24 cellular contexts compared by ENCODE assay signal in genomic region chr1:29758764-29759499, GRCh38.
A peak's percentile ranks its signal among the peaks of the same experiment; 100 is the strongest.
DNase-seq lines count a peak whose midpoint lies in the region; ATAC-seq and TF ChIP-seq lines count a peak whose summit lies in the region.
"Had no signal": no experiment of that assay in that cellular context is flagged by ENCODE, and none has a peak within 500 bp of the region (broad histone marks: within the 10 kb centered on the region; RNA-seq: fewer than 3 reads in every experiment).

No MANE protein-coding gene starts in this region.

- H2AFZ ChIP-seq in hepatocyte: no peak overlapping the region
- H2AFZ ChIP-seq: neural progenitor cell, PC-9 had no signal

- in situ Hi-C loops in HAP-1 (cut with MboI; ENCODE audit: low sequenced_read_pairs): no loop called here

- peaks cover 19% of the 10 kb centered on the region for H3K4me1 ChIP-seq in hepatocyte (ENCODE audit: insufficient read depth)
- H3K4me1 ChIP-seq in HAP-1: no peaks in the 10 kb centered on the region
- H3K4me1 ChIP-seq: neural progenitor cell, sigmoid colon had no signal

- H3K4me3 ChIP-seq in hepatocyte (no peak overlapping the region), HAP-1 (no peak overlapping the region)
- H3K4me3 ChIP-seq: neural progenitor cell, PC-9, sigmoid colon had no signal

- peaks cover 2% of the 10 kb centered on the region for H3K27me3 Mint-ChIP-seq in osteocyte (ENCODE audit: unreplicated experiment)

- no peaks in the 10 kb centered on the region for H3K79me2 ChIP-seq in hepatocyte

- no peaks in the 10 kb centered on the region for H3K27me3 ChIP-seq in hepatocyte
- H3K27me3 ChIP-seq in HAP-1 (ENCODE audit: low read depth): no peaks in the 10 kb centered on the region
- H3K27me3 ChIP-seq: neural progenitor cell had no signal

- no peaks in the 10 kb centered on the region for H3K36me3 ChIP-seq in hepatocyte (replicated peaks; ENCODE audit: insufficient read depth, low read depth)
- no peaks in the 10 kb centered on the region for H3K36me3 ChIP-seq in HAP-1 (replicated peaks)
- H3K36me3 ChIP-seq: neural progenitor cell, sigmoid colon had no signal

- H3K9me2 ChIP-seq in hepatocyte (replicated peaks; ENCODE audit: insufficient read depth): no peaks in the 10 kb centered on the region

- H3K4me3 Mint-ChIP-seq in osteocyte (ENCODE audit: unreplicated experiment): no peak overlapping the region
- H3K4me3 Mint-ChIP-seq: activated CD4-positive, alpha-beta T cell treated with anti-CD3 and anti-CD28 coated beads for 36 hours; activated naive CD8-positive, alpha-beta T cell treated with anti-CD3 and anti-CD28 coated beads, Interleukin-2, amount 50 U/mL, for 24 hours; activated T-cell treated with anti-CD3 and anti-CD28 coated beads, Interleukin-2, amount 50 U/mL, for 24 hours; CD14-positive monocyte; dendritic cell treated with granulocyte-macrophage colony-stimulating factor and Interleukin-4, amounts not matched to agents 40 ng/mL and 50 ng/mL, for 4 days; IgD-negative memory B cell; neural progenitor cell; stimulated activated naive B cell treated with anti-CD40 and anti-IgM and Interleukin-4, amounts not matched to agents 10 μg/mL and 1 μg/mL and 100 μg/mL, for 72 hours had no signal

- H3K27ac Mint-ChIP-seq in osteocyte (ENCODE audit: unreplicated experiment): no peak overlapping the region
- H3K27ac Mint-ChIP-seq: activated CD4-positive, alpha-beta T cell treated with anti-CD3 and anti-CD28 coated beads for 36 hours; activated naive CD8-positive, alpha-beta T cell treated with anti-CD3 and anti-CD28 coated beads, Interleukin-2, amount 50 U/mL, for 24 hours; activated T-cell treated with anti-CD3 and anti-CD28 coated beads, Interleukin-2, amount 50 U/mL, for 24 hours; CD14-positive monocyte; dendritic cell treated with granulocyte-macrophage colony-stimulating factor and Interleukin-4, amounts not matched to agents 40 ng/mL and 50 ng/mL, for 4 days; neural progenitor cell; progenitor cell of endocrine pancreas; stimulated activated naive B cell treated with anti-CD40 and anti-IgM and Interleukin-4, amounts not matched to agents 10 μg/mL and 1 μg/mL and 100 μg/mL, for 72 hours had no signal

- no peaks in the 10 kb centered on the region for H3K4me1 Mint-ChIP-seq in osteocyte (ENCODE audit: unreplicated experiment)
- H3K4me1 Mint-ChIP-seq: activated CD4-positive, alpha-beta T cell treated with anti-CD3 and anti-CD28 coated beads for 36 hours; activated naive CD8-positive, alpha-beta T cell treated with anti-CD3 and anti-CD28 coated beads, Interleukin-2, amount 50 U/mL, for 24 hours; CD14-positive monocyte; IgD-negative memory B cell; neural progenitor cell; stimulated activated naive B cell treated with anti-CD40 and anti-IgM and Interleukin-4, amounts not matched to agents 10 μg/mL and 1 μg/mL and 100 μg/mL, for 72 hours had no signal

- TF ChIP-seq CTCF in hepatocyte (IDR thresholded peaks at IDR 0.05; ENCODE audit: poor library complexity): no peak
- no peak for TF ChIP-seq CTCF in osteocyte (IDR thresholded peaks at IDR 0.05)

- no peak overlapping the region for H3K27ac ChIP-seq in hepatocyte
- H3K27ac ChIP-seq: neural progenitor cell, PC-9, sigmoid colon had no signal

- no peaks in the 10 kb centered on the region for H4K20me1 ChIP-seq in hepatocyte (ENCODE audit: insufficient read depth, poor library complexity, severe bottlenecking)

- no peaks in the 10 kb centered on the region for H3K36me3 Mint-ChIP-seq in osteocyte (ENCODE audit: unreplicated experiment)
- H3K36me3 Mint-ChIP-seq: CD14-positive monocyte; IgD-negative memory B cell; neural progenitor cell; stimulated activated naive B cell treated with anti-CD40 and anti-IgM and Interleukin-4, amounts not matched to agents 10 μg/mL and 1 μg/mL and 100 μg/mL, for 72 hours had no signal

- no peak overlapping the region for H3K4me2 ChIP-seq in hepatocyte
- H3K4me2 ChIP-seq: neural progenitor cell, PC-9 had no signal

- peaks cover 9% of the 10 kb centered on the region for H3K9me3 Mint-ChIP-seq in osteocyte (ENCODE audit: unreplicated experiment)
- H3K9me3 Mint-ChIP-seq: activated naive CD8-positive, alpha-beta T cell treated with anti-CD3 and anti-CD28 coated beads, Interleukin-2, amount 50 U/mL, for 24 hours; activated T-cell treated with anti-CD3 and anti-CD28 coated beads, Interleukin-2, amount 50 U/mL, for 24 hours; dendritic cell treated with granulocyte-macrophage colony-stimulating factor and Interleukin-4, amounts not matched to agents 40 ng/mL and 50 ng/mL, for 4 days; neural progenitor cell had no signal

- 51% methylated on average over 5 of the region's 5 CpGs for WGBS in hepatocyte (ENCODE audit: low lambda C conversion rate, missing lambda C conversion rate)

- no peak for ATAC-seq in GM18907 (IDR thresholded peaks at IDR 0.05; ENCODE audit: unreplicated experiment)
- ATAC-seq: activated CD4-positive, alpha-beta T cell treated with anti-CD3 and anti-CD28 coated beads for 36 hours; activated naive CD8-positive, alpha-beta T cell treated with anti-CD3 and anti-CD28 coated beads, Interleukin-2, amount 50 U/mL, for 24 hours; stimulated activated naive B cell treated with anti-CD40 and anti-IgM and Interleukin-4, amounts not matched to agents 10 μg/mL and 1 μg/mL and 100 μg/mL, for 72 hours had no signal

- H3K9me3 ChIP-seq in hepatocyte (ENCODE audit: low read depth): no peaks in the 10 kb centered on the region
- no peaks in the 10 kb centered on the region for H3K9me3 ChIP-seq in HAP-1

- peak; percentile 11 for DNase-seq in HK-2 (ENCODE audit: unreplicated experiment)
- peak; percentile 3 for DNase-seq in NCI-H82 treated with DMSO at 0.1 percent for 48 hours (lab: John Stamatoyannopoulos, UW; ENCODE audit: unreplicated experiment)
- peak; percentile 21 for DNase-seq in hepatocyte (ENCODE audit: low spot score)
- peak; percentile 44 for DNase-seq in osteocyte (ENCODE audit: extremely low spot score, unreplicated experiment)
- no peak for DNase-seq in SW 1271 (lab: John Stamatoyannopoulos, UW)
- DNase-seq in HAP-1 (ENCODE audit: low spot score in 2 of 2): no peak
- DNase-seq: activated CD4-positive, alpha-beta T cell treated with anti-CD3 and anti-CD28 coated beads for 36 hours; activated gamma-delta T cell; activated naive CD8-positive, alpha-beta T cell treated with anti-CD3 and anti-CD28 coated beads, Interleukin-2, amount 50 U/mL, for 24 hours; activated T-cell treated with anti-CD3 and anti-CD28 coated beads, Interleukin-2, amount 50 U/mL, for 24 hours; central memory CD4-positive, alpha-beta T cell; NCI-H1092 treated with DMSO at 0.1 percent for 48 hours; NCI-H2081; PC-9; Right ventricle myocardium superior; sigmoid colon; stimulated activated CD4-positive, alpha-beta T cell treated with anti-CD3 and anti-CD28 coated beads, Interleukin-4, amount 100 ng/mL, for 24 hours; stimulated activated naive B cell treated with anti-CD40 and anti-IgM and Interleukin-4, amounts not matched to agents 10 μg/mL and 1 μg/mL and 100 μg/mL, for 72 hours had no signal

Comparison
In these comparisons a context has a peak if more than half of its experiments do, and no peak if none do; other contexts are left out.
1. DNase-seq: peak in HK-2 (single experiment), NCI-H82 treated with DMSO at 0.1 percent for 48 hours (single experiment), hepatocyte (single experiment) and osteocyte (single experiment); none in SW 1271 (0 of 2) and HAP-1 (0 of 2).